Comparison of ENCODE assay signal across 15 cellular contexts in genomic region chr16:15886078-15886477, GRCh38. TPM values are rescaled to one million over a fixed set of nuclear protein-coding genes. Genes with fewer than 3 reads are reported as not detected.
DNase-seq lines count a peak whose midpoint lies in the region; ATAC-seq and TF ChIP-seq lines count a peak whose summit lies in the region.
"Had no signal": no experiment of that assay in that cellular context is flagged by ENCODE, and none has a peak within 500 bp of the region (broad histone marks: within the 10 kb centered on the region; RNA-seq: fewer than 3 reads in every experiment).

No MANE protein-coding gene starts in this region.

- H2AFZ ChIP-seq in OCI-LY1 (ENCODE audit: low read length) = no peak overlapping the region

- no peaks in the 10 kb centered on the region for H3K27me3 Mint-ChIP-seq in activated CD4-positive, alpha-beta memory T cell treated with anti-CD3 and anti-CD28 coated beads, Interleukin-2, amount 10 ng/mL, durations not matched to agents 7 days and 5 days
- H3K27me3 Mint-ChIP-seq in activated CD4-positive, alpha-beta memory T cell treated with anti-CD3 and anti-CD28 coated beads for 36 hours = no peaks in the 10 kb centered on the region
- H3K27me3 Mint-ChIP-seq in central memory CD8-positive, alpha-beta T cell = no peaks in the 10 kb centered on the region

- no peaks in the 10 kb centered on the region for H3F3A ChIP-seq in OCI-LY1 (ENCODE audit: insufficient read depth, low read length)

- peak overlapping the region; percentile 1 for H3K4me3 Mint-ChIP-seq in activated CD4-positive, alpha-beta memory T cell treated with anti-CD3 and anti-CD28 coated beads, Interleukin-2, amount 10 ng/mL, durations not matched to agents 7 days and 5 days
- H3K4me3 Mint-ChIP-seq in activated CD4-positive, alpha-beta memory T cell treated with anti-CD3 and anti-CD28 coated beads for 36 hours = no peak overlapping the region
- peak overlapping the region; percentile 39 for H3K4me3 Mint-ChIP-seq in central memory CD8-positive, alpha-beta T cell

- POLR2A ChIA-PET in activated CD4-positive, alpha-beta memory T cell treated with anti-CD3 and anti-CD28 coated beads, Interleukin-2, amount 10 ng/mL, durations not matched to agents 7 days and 5 days (lab: Charles Lee) = interaction anchor here (1.1 to 1.6 kb wide), 2 partner anchors 10 to 13 kb away, joined by 3 to 5 read pairs; no protein-coding TSS in a partner anchor
- POLR2A ChIA-PET in activated CD4-positive, alpha-beta memory T cell treated with anti-CD3 and anti-CD28 coated beads for 36 hours (lab: Charles Lee) = no interaction called here

- peaks cover 41% of the 10 kb centered on the region for H3K36me3 ChIP-seq in OCI-LY1 (ENCODE audit: insufficient read depth, low read length)
- peaks cover 0 to 39% of the 10 kb centered on the region in 2 donors for H3K36me3 ChIP-seq in psoas muscle (ENCODE audit: insufficient read depth in 1 of 2, low read depth in 1 of 2)

- peaks cover 38% of the 10 kb centered on the region for H3K4me1 Mint-ChIP-seq in activated CD4-positive, alpha-beta memory T cell treated with anti-CD3 and anti-CD28 coated beads, Interleukin-2, amount 10 ng/mL, durations not matched to agents 7 days and 5 days
- peaks cover 27% of the 10 kb centered on the region for H3K4me1 Mint-ChIP-seq in activated CD4-positive, alpha-beta memory T cell treated with anti-CD3 and anti-CD28 coated beads for 36 hours (ENCODE audit: low read depth)
- peaks cover 36% of the 10 kb centered on the region for H3K4me1 Mint-ChIP-seq in central memory CD8-positive, alpha-beta T cell

- H3K9me3 ChIP-seq in OCI-LY1 (ENCODE audit: low read length) = no peaks in the 10 kb centered on the region
- no peaks in the 10 kb centered on the region for H3K9me3 ChIP-seq in psoas muscle
- H3K9me3 ChIP-seq: neutrophil, thoracic aorta had no signal

- peak overlapping the region; percentile 39 for H3K4me2 ChIP-seq in OCI-LY1 (ENCODE audit: low read length)

- H3K27ac ChIP-seq in OCI-LY1 (ENCODE audit: low read depth, low read length, poor library complexity, severe bottlenecking) (no peak overlapping the region), psoas muscle (peak overlapping the region; percentile 25)
- H3K27ac ChIP-seq: neutrophil, skin epidermis, thoracic aorta had no signal

- CTCF ChIA-PET in activated CD4-positive, alpha-beta memory T cell treated with anti-CD3 and anti-CD28 coated beads, Interleukin-2, amount 10 ng/mL, durations not matched to agents 7 days and 5 days (lab: Charles Lee) = interaction anchor here (1.0 kb wide), 1 partner anchor 8 kb away, joined by 4 read pairs; no protein-coding TSS in a partner anchor
- CTCF ChIA-PET in activated CD4-positive, alpha-beta memory T cell treated with anti-CD3 and anti-CD28 coated beads for 36 hours (lab: Charles Lee) = no interaction called here

- whole genome bisulfite sequencing in psoas muscle, 3 donors = 25 to 53% (median 44%) methylated on average over 1 of the region's 1 CpG

- TF ChIP-seq CTCF in OCI-LY1 (IDR thresholded peaks at IDR 0.05; ENCODE audit: low read length) (no peak), psoas muscle (IDR thresholded peaks at IDR 0.05) (no peak)

- no peak overlapping the region; the same call in 1 of the 2 replicates for H3K9ac ChIP-seq in OCI-LY1 (ENCODE audit: low read length)

- no peak for DNase-seq in activated CD4-positive, alpha-beta memory T cell treated with anti-CD3 and anti-CD28 coated beads, Interleukin-2, amount 10 ng/mL, durations not matched to agents 7 days and 5 days
- DNase-seq in activated CD4-positive, alpha-beta memory T cell treated with anti-CD3 and anti-CD28 coated beads for 36 hours = no peak
- no peak for DNase-seq in central memory CD8-positive, alpha-beta T cell (ENCODE audit: low spot score in 2 of 2)
- DNase-seq in psoas muscle (no peak), GF-D8 (lab: John Stamatoyannopoulos, UW) (no peak), NCI-H748 treated with DMSO at 0.1 percent for 48 hours (lab: John Stamatoyannopoulos, UW) (no peak)
- DNase-seq: activated naive CD4-positive, alpha-beta T cell treated with anti-CD3 and anti-CD28 coated beads, Interleukin-2, amount 50 U/mL, for 16 hours; DMS53 had no signal

- ATAC-seq in central memory CD8-positive, alpha-beta T cell (replicated peaks; ENCODE audit: extremely low read depth, poor library complexity, severe bottlenecking) = no peak
- ATAC-seq in psoas muscle (no peak), GM21423 (IDR thresholded peaks at IDR 0.05; ENCODE audit: unreplicated experiment) (no peak)
- ATAC-seq: left lobe of liver had no signal

- H3K4me1 ChIP-seq in OCI-LY1 (ENCODE audit: insufficient read depth, low read length, severe bottlenecking) = peaks cover 29% of the 10 kb centered on the region
- peaks cover 37% of the 10 kb centered on the region for H3K4me1 ChIP-seq in psoas muscle

- peaks cover 35% of the 10 kb centered on the region for H3K36me3 Mint-ChIP-seq in activated CD4-positive, alpha-beta memory T cell treated with anti-CD3 and anti-CD28 coated beads, Interleukin-2, amount 10 ng/mL, durations not matched to agents 7 days and 5 days (ENCODE audit: low read depth)
- peaks cover 14% of the 10 kb centered on the region for H3K36me3 Mint-ChIP-seq in activated CD4-positive, alpha-beta memory T cell treated with anti-CD3 and anti-CD28 coated beads for 36 hours
- H3K36me3 Mint-ChIP-seq in central memory CD8-positive, alpha-beta T cell (ENCODE audit: insufficient read depth) = peaks cover 27% of the 10 kb centered on the region

- no peak overlapping the region for H3K27ac Mint-ChIP-seq in activated CD4-positive, alpha-beta memory T cell treated with anti-CD3 and anti-CD28 coated beads, Interleukin-2, amount 10 ng/mL, durations not matched to agents 7 days and 5 days
- no peak overlapping the region for H3K27ac Mint-ChIP-seq in activated CD4-positive, alpha-beta memory T cell treated with anti-CD3 and anti-CD28 coated beads for 36 hours
- no peak overlapping the region for H3K27ac Mint-ChIP-seq in central memory CD8-positive, alpha-beta T cell (ENCODE audit: low read depth)

- peaks cover 44% of the 10 kb centered on the region for H3K79me2 ChIP-seq in OCI-LY1 (ENCODE audit: insufficient read depth, low read length)

- no peaks in the 10 kb centered on the region for H4K20me1 ChIP-seq in OCI-LY1 (ENCODE audit: insufficient read depth, low read length)

- H3K9me2 ChIP-seq in OCI-LY1 (ENCODE audit: low read depth, low read length) = no peaks in the 10 kb centered on the region

- H3K4me3 ChIP-seq in OCI-LY1 (ENCODE audit: low read depth, low read length, poor library complexity, severe bottlenecking) (no peak overlapping the region), psoas muscle (peak overlapping the region; percentile 95)
- H3K4me3 ChIP-seq: skin epidermis, thoracic aorta had no signal

- intact Hi-C loops in activated CD4-positive, alpha-beta memory T cell treated with anti-CD3 and anti-CD28 coated beads for 36 hours (cut with micrococcal nuclease) = loop anchor here (5.0 kb wide), 1 partner anchor 241 kb away; no protein-coding TSS in a partner anchor
- intact Hi-C loops in psoas muscle (cut with DNase I) = loop anchor here in 1 of 2 donors (5.0 to 10.0 kb wide), 2 partner anchors 61 kb away; partner anchors contain the start of gene ABCC1

- no peaks in the 10 kb centered on the region for H3K27me3 ChIP-seq in OCI-LY1 (ENCODE audit: insufficient read depth, low read length)
- H3K27me3 ChIP-seq in psoas muscle (ENCODE audit: insufficient read depth in 3 of 3, low read length in 2 of 3) = no peaks in the 10 kb centered on the region
- H3K27me3 ChIP-seq: neutrophil had no signal

- H3K9me3 Mint-ChIP-seq in activated CD4-positive, alpha-beta memory T cell treated with anti-CD3 and anti-CD28 coated beads, Interleukin-2, amount 10 ng/mL, durations not matched to agents 7 days and 5 days = no peaks in the 10 kb centered on the region
- no peaks in the 10 kb centered on the region for H3K9me3 Mint-ChIP-seq in activated CD4-positive, alpha-beta memory T cell treated with anti-CD3 and anti-CD28 coated beads for 36 hours
- H3K9me3 Mint-ChIP-seq in central memory CD8-positive, alpha-beta T cell = no peaks in the 10 kb centered on the region

RNA-seq across cellular contexts. Expression of gene CEP20, which starts 2.3 kb away (rescaled TPM):
- 10 to 100 TPM; 49.7 to 56.1 TPM for total RNA-seq in activated CD4-positive, alpha-beta memory T cell treated with anti-CD3 and anti-CD28 coated beads, Interleukin-2, amount 10 ng/mL, durations not matched to agents 7 days and 5 days
- total RNA-seq in activated CD4-positive, alpha-beta memory T cell treated with anti-CD3 and anti-CD28 coated beads for 36 hours = 10 to 100 TPM; 40.0 to 43.8 TPM
- 10 to 100 TPM; 38.1 to 67.1 (median 56.0) TPM for total RNA-seq in psoas muscle
- 10 to 100 TPM; 33.0 to 98.9 (median 33.5) TPM for polyA plus RNA-seq in psoas muscle

RNA-seq across cellular contexts. Expression of gene MYH11, which starts 29.2 kb away (rescaled TPM):
- under 1 TPM; 0.08 to 0.10 TPM for total RNA-seq in activated CD4-positive, alpha-beta memory T cell treated with anti-CD3 and anti-CD28 coated beads, Interleukin-2, amount 10 ng/mL, durations not matched to agents 7 days and 5 days
- total RNA-seq in activated CD4-positive, alpha-beta memory T cell treated with anti-CD3 and anti-CD28 coated beads for 36 hours = under 1 TPM in 1 of 2 experiments, not detected in 1; 0.07 TPM
- total RNA-seq in psoas muscle = 10 to 100 TPM in 3 of 4 donors, 1 to 10 TPM in 1; 8.4 to 26.4 (median 15.2) TPM
- polyA plus RNA-seq in psoas muscle = 10 to 100 TPM in 1 of 3 donors, 1 to 10 TPM in 2; 6.1 to 15.0 (median 8.0) TPM
- total RNA-seq: endothelial cell of umbilical vein had no signal
- polyA plus RNA-seq: endothelial cell of umbilical vein had no signal

Comparison
In these comparisons a context has a peak if more than half of its experiments do, and no peak if none do; other contexts are left out.
1. RNA of gene MYH11, which starts 29.2 kb away (total RNA-seq): 8.4 to 26.4 TPM in psoas muscle; 0.08 to 0.10 TPM in activated CD4-positive, alpha-beta memory T cell treated with anti-CD3 and anti-CD28 coated beads, Interleukin-2, amount 10 ng/mL, durations not matched to agents 7 days and 5 days and 0.07 TPM in activated CD4-positive, alpha-beta memory T cell treated with anti-CD3 and anti-CD28 coated beads for 36 hours; every median in the first group is over 4 times any median in the second.